Comparison of ENCODE assay signal across 1 cellular context in genomic region chr6:43714311-43715055, GRCh38.
A peak's percentile ranks its signal among the peaks of the same experiment; 100 is the strongest.
TF ChIP-seq lines count a peak whose summit lies in the region.

No MANE protein-coding gene starts in this region.

TF ChIP-seq in GM12878, 131 proteins besides CTCF, POLR2A, EP300 and RAD21 (continues in another document):
- TF ChIP-seq MLLT1 (IDR thresholded peaks at IDR 0.05) (no peak), ZNF687 (IDR thresholded peaks at IDR 0.05) (no peak), TARDBP (IDR thresholded peaks at IDR 0.05; ENCODE audit: borderline replicate concordance) (peak; percentile 22; the same call in 1 of the 2 replicates), POLR2AphosphoS5 (IDR thresholded peaks at IDR 0.05; ENCODE audit: low read length) (no peak), USF2 (IDR thresholded peaks at IDR 0.05; ENCODE audit: borderline replicate concordance, low read depth, low read length) (no peak), SREBF1 (IDR thresholded peaks at IDR 0.05; ENCODE audit: low read length) (no peak), GABPA (IDR thresholded peaks at IDR 0.05; ENCODE audit: low read depth) (no peak), NBN (IDR thresholded peaks at IDR 0.05) (no peak), NFYA (IDR thresholded peaks at IDR 0.05; ENCODE audit: borderline replicate concordance, low read depth, low read length) (no peak), SMAD5 (IDR thresholded peaks at IDR 0.05; ENCODE audit: low read depth) (no peak), MEF2B (IDR thresholded peaks at IDR 0.05; ENCODE audit: partially characterized antibody, poor library complexity, severe bottlenecking) (peak; percentile 19), HDGF (IDR thresholded peaks at IDR 0.05) (no peak), CBX3 (IDR thresholded peaks at IDR 0.05; ENCODE audit: borderline replicate concordance, low read depth) (no peak), SMC3 (IDR thresholded peaks at IDR 0.05; ENCODE audit: borderline replicate concordance, low read length) (0 out of 2 replicates have a peak, but pooled peaks have one; percentile 6), MYC (IDR thresholded peaks at IDR 0.05; ENCODE audit: insufficient read depth, insufficient read length, insufficient replicate concordance, low read length, severe bottlenecking) (no peak), GATAD2B (conservative IDR thresholded peaks at IDR 0.05; ENCODE audit: low read depth) (no peak), SUZ12 (IDR thresholded peaks at IDR 0.05; ENCODE audit: unreplicated experiment) (no peak), ASH2L (IDR thresholded peaks at IDR 0.05; ENCODE audit: borderline replicate concordance, low read depth) (0 out of 2 replicates have a peak, but pooled peaks have one; percentile 44), IRF4 (IDR thresholded peaks at IDR 0.05; ENCODE audit: low read depth, low read length) (no peak), TAF1 (IDR thresholded peaks at IDR 0.05; ENCODE audit: borderline replicate concordance, low read depth, low read length) (no peak), NR2C2 (IDR thresholded peaks at IDR 0.05; ENCODE audit: borderline replicate concordance, control insufficient read depth, insufficient read length, low read depth) (no peak), E2F8 (IDR thresholded peaks at IDR 0.05; ENCODE audit: low read depth, partially characterized antibody) (no peak), TCF7 (IDR thresholded peaks at IDR 0.05; ENCODE audit: borderline replicate concordance) (no peak), POU2F2 (IDR thresholded peaks at IDR 0.05; ENCODE audit: borderline replicate concordance, low read depth, low read length) (no peak; the same call in 2 of the 3 replicates), ATF2 (IDR thresholded peaks at IDR 0.05; ENCODE audit: low read length) (no peak), SMAD1 (IDR thresholded peaks at IDR 0.05; ENCODE audit: low read depth, partially characterized antibody) (no peak), ESRRA (IDR thresholded peaks at IDR 0.05; ENCODE audit: low read length) (0 out of 2 replicates have a peak, but pooled peaks have one; percentile 56), KAT2A (conservative IDR thresholded peaks at IDR 0.05; ENCODE audit: control insufficient read depth, low read depth, low read length) (no peak), TCF12 (IDR thresholded peaks at IDR 0.05; ENCODE audit: low read depth, low read length) (no peak), NFXL1 (IDR thresholded peaks at IDR 0.05; ENCODE audit: borderline replicate concordance) (no peak)
- TF ChIP-seq, protein P1, sequence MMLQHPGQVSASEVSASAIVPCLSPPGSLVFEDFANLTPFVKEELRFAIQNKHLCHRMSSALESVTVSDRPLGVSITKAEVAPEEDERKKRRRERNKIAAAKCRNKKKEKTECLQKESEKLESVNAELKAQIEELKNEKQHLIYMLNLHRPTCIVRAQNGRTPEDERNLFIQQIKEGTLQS (IDR thresholded peaks at IDR 0.05; ENCODE audit: borderline replicate concordance, extremely low read depth, low read depth, low read length) = no peak
- TF ChIP-seq, protein P2, sequence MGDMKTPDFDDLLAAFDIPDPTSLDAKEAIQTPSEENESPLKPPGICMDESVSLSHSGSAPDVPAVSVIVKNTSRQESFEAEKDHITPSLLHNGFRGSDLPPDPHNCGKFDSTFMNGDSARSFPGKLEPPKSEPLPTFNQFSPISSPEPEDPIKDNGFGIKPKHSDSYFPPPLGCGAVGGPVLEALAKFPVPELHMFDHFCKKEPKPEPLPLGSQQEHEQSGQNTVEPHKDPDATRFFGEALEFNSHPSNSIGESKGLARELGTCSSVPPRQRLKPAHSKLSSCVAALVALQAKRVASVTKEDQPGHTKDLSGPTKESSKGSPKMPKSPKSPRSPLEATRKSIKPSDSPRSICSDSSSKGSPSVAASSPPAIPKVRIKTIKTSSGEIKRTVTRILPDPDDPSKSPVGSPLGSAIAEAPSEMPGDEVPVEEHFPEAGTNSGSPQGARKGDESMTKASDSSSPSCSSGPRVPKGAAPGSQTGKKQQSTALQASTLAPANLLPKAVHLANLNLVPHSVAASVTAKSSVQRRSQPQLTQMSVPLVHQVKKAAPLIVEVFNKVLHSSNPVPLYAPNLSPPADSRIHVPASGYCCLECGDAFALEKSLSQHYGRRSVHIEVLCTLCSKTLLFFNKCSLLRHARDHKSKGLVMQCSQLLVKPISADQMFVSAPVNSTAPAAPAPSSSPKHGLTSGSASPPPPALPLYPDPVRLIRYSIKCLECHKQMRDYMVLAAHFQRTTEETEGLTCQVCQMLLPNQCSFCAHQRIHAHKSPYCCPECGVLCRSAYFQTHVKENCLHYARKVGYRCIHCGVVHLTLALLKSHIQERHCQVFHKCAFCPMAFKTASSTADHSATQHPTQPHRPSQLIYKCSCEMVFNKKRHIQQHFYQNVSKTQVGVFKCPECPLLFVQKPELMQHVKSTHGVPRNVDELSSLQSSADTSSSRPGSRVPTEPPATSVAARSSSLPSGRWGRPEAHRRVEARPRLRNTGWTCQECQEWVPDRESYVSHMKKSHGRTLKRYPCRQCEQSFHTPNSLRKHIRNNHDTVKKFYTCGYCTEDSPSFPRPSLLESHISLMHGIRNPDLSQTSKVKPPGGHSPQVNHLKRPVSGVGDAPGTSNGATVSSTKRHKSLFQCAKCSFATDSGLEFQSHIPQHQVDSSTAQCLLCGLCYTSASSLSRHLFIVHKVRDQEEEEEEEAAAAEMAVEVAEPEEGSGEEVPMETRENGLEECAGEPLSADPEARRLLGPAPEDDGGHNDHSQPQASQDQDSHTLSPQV (IDR thresholded peaks at IDR 0.05) = no peak
- TF ChIP-seq, protein P3, sequence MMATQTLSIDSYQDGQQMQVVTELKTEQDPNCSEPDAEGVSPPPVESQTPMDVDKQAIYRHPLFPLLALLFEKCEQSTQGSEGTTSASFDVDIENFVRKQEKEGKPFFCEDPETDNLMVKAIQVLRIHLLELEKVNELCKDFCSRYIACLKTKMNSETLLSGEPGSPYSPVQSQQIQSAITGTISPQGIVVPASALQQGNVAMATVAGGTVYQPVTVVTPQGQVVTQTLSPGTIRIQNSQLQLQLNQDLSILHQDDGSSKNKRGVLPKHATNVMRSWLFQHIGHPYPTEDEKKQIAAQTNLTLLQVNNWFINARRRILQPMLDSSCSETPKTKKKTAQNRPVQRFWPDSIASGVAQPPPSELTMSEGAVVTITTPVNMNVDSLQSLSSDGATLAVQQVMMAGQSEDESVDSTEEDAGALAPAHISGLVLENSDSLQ (IDR thresholded peaks at IDR 0.05) = no peak
- TF ChIP-seq, protein P4, sequence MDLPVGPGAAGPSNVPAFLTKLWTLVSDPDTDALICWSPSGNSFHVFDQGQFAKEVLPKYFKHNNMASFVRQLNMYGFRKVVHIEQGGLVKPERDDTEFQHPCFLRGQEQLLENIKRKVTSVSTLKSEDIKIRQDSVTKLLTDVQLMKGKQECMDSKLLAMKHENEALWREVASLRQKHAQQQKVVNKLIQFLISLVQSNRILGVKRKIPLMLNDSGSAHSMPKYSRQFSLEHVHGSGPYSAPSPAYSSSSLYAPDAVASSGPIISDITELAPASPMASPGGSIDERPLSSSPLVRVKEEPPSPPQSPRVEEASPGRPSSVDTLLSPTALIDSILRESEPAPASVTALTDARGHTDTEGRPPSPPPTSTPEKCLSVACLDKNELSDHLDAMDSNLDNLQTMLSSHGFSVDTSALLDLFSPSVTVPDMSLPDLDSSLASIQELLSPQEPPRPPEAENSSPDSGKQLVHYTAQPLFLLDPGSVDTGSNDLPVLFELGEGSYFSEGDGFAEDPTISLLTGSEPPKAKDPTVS (IDR thresholded peaks at IDR 0.05; ENCODE audit: low read depth, low read length) = no peak
- TF ChIP-seq, protein P5, sequence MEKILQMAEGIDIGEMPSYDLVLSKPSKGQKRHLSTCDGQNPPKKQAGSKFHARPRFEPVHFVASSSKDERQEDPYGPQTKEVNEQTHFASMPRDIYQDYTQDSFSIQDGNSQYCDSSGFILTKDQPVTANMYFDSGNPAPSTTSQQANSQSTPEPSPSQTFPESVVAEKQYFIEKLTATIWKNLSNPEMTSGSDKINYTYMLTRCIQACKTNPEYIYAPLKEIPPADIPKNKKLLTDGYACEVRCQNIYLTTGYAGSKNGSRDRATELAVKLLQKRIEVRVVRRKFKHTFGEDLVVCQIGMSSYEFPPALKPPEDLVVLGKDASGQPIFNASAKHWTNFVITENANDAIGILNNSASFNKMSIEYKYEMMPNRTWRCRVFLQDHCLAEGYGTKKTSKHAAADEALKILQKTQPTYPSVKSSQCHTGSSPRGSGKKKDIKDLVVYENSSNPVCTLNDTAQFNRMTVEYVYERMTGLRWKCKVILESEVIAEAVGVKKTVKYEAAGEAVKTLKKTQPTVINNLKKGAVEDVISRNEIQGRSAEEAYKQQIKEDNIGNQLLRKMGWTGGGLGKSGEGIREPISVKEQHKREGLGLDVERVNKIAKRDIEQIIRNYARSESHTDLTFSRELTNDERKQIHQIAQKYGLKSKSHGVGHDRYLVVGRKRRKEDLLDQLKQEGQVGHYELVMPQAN (conservative IDR thresholded peaks at IDR 0.05) = no peak
- TF ChIP-seq, protein P6, sequence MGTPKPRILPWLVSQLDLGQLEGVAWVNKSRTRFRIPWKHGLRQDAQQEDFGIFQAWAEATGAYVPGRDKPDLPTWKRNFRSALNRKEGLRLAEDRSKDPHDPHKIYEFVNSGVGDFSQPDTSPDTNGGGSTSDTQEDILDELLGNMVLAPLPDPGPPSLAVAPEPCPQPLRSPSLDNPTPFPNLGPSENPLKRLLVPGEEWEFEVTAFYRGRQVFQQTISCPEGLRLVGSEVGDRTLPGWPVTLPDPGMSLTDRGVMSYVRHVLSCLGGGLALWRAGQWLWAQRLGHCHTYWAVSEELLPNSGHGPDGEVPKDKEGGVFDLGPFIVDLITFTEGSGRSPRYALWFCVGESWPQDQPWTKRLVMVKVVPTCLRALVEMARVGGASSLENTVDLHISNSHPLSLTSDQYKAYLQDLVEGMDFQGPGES (IDR thresholded peaks at IDR 0.05) = no peak
